5 cellular contexts compared by ENCODE assay signal in the genomic region with DNA sequence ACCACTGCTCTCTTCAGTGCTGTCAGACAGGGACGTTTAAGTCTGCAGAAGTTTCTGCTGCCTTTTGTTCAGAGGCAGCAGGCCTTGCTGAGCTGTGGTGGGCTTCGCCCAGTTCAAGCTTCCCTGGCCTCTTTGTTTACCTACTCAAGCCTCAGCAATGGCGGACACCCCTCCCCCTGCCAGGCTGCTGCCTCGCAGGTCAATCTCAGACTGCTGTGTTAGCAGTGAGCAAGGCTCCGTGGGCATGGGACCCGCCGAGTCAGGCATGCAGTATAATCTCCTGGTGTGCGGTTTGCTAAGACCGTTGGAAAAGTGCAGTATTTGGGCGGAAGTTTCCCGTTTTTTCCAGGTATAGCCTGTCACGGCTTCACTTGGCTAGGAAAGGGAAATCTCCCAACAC. TPM values are rescaled to one million over a fixed set of nuclear protein-coding genes. Genes with fewer than 3 reads are reported as not detected.
"Had no signal": no experiment of that assay in that cellular context is flagged by ENCODE, and none has a peak within 500 bp of the region (broad histone marks: within the 10 kb centered on the region; RNA-seq: fewer than 3 reads in every experiment).

No MANE protein-coding gene starts in this region.

RNA-seq across cellular contexts. Expression of gene ARG1, which starts 41.3 kb away (rescaled TPM):
- total RNA-seq: HT1080, M059J, Right ventricle myocardium superior, SJSA1 had no signal
- polyA plus RNA-seq: IgD-negative memory B cell had no signal
